In the genomic region with DNA sequence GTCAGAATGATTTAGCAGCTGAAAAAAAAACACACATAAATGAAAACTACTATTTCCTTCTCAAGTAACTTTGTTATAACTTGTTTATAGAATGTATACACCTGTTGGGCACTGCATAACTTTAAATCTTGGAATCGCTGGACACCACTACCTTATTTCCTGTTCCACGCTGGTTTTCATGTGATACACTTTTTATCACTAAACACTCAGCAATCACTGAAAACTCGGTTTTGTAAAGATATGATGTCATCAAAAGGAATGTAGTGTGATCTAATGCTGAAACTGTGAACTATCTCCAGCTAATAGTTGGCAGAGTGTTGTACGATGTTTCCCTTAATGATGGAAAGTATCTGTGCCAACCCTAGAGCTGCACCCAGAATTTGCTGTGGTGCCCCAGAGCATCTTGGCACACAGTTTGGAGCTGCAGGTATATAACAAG, we compare ENCODE assay signal across 13 cellular contexts.
DNase-seq lines count a peak whose midpoint lies in the region; ATAC-seq, FAIRE-seq and TF ChIP-seq lines count a peak whose summit lies in the region.
"Had no signal": no experiment of that assay in that cellular context is flagged by ENCODE, and none has a peak within 500 bp of the region (broad histone marks: within the 10 kb centered on the region; RNA-seq: fewer than 3 reads in every experiment).

No MANE protein-coding gene starts in this region.

- peak overlapping the region in 2 of 10 donors; percentile 2 to 18 for H3K4me3 Mint-ChIP-seq in naive thymus-derived CD8-positive, alpha-beta T cell
- H3K4me3 Mint-ChIP-seq: CD8-positive, alpha-beta memory T cell had no signal

- no peak for TF ChIP-seq POLR2A in GM12891 (IDR thresholded peaks at IDR 0.05; ENCODE audit: low read depth, low read length)

- peaks cover 0 to 16% (median 14%) of the 10 kb centered on the region in 3 donors for H3K36me3 Mint-ChIP-seq in naive thymus-derived CD8-positive, alpha-beta T cell

- POLR2A ChIA-PET in BJ (lab: Charles Lee), result no interaction called here
- POLR2A ChIA-PET in naive thymus-derived CD8-positive, alpha-beta T cell (lab: Charles Lee), result interaction anchor here (0.9 to 1.1 kb wide), 2 partner anchors 9 to 20 kb away, joined by 4 to 5 read pairs; no protein-coding TSS in a partner anchor

- peak; percentile 11 for DNase-seq in BJ (ENCODE audit: low read depth)
- peak; percentile 87 for DNase-seq in NCI-H226
- DNase-seq in epithelial cell of esophagus (ENCODE audit: low read depth), result peak; percentile 76
- no peak for DNase-seq in naive thymus-derived CD8-positive, alpha-beta T cell
- no peak for DNase-seq in GM12891 (ENCODE audit: insufficient read length, low spot score)
- DNase-seq in 8988T, result no peak
- no peak for DNase-seq in GM20000 (ENCODE audit: low spot score)
- DNase-seq: activated gamma-delta T cell treated with Interleukin-2 at 50 U/mL for 16 hours; CD8-positive, alpha-beta memory T cell; NCI-H69; stimulated activated CD4-positive, alpha-beta T cell treated with anti-CD3 and anti-CD28 coated beads, Interleukin-4, amount 100 ng/mL, for 24 hours had no signal

- H3K4me1 Mint-ChIP-seq in naive thymus-derived CD8-positive, alpha-beta T cell, result peaks cover 21 to 71% (median 55%) of the 10 kb centered on the region in 4 donors

- H3K27ac Mint-ChIP-seq in naive thymus-derived CD8-positive, alpha-beta T cell, result peak overlapping the region in 6 of 10 donors; percentile 22 to 75 (median 50)

- H3K27me3 ChIP-seq in BJ (ENCODE audit: control insufficient read depth, insufficient read depth, low read length), result peaks cover 2% of the 10 kb centered on the region; the same call in 1 of the 2 replicates
- H3K27me3 ChIP-seq: neutrophil had no signal

- ATAC-seq in naive thymus-derived CD8-positive, alpha-beta T cell, result no peak
- ATAC-seq in HG03159 (IDR thresholded peaks at IDR 0.05; ENCODE audit: unreplicated experiment), result no peak

- CTCF ChIA-PET in BJ (lab: Yijun Ruan, JAX), result interaction anchor here (0.7 to 1.5 kb wide), 2 partner anchors 9 to 225 kb away, joined by 3 read pairs; no protein-coding TSS in a partner anchor

- H3K4me3 ChIP-seq in BJ (ENCODE audit: low read depth, low read length), result no peak overlapping the region
- no peak overlapping the region for H3K4me3 ChIP-seq in epithelial cell of esophagus (ENCODE audit: low read length)

- TF ChIP-seq CTCF in BJ (IDR thresholded peaks at IDR 0.05; ENCODE audit: insufficient read depth, low read depth, low read length) (no peak), epithelial cell of esophagus (IDR thresholded peaks at IDR 0.05; ENCODE audit: insufficient read depth, low read depth, low read length, missing control alignments) (no peak), GM20000 (IDR thresholded peaks at IDR 0.05; ENCODE audit: extremely low read depth, missing control alignments) (no peak)

- no peaks in the 10 kb centered on the region for H3K9me3 Mint-ChIP-seq in naive thymus-derived CD8-positive, alpha-beta T cell
- H3K9me3 Mint-ChIP-seq: CD8-positive, alpha-beta memory T cell had no signal

- FAIRE-seq in GM12891 (lab: Jason Lieb, UNC), result no peak

- H3K27me3 Mint-ChIP-seq in naive thymus-derived CD8-positive, alpha-beta T cell, result no peaks in the 10 kb centered on the region

- no peaks in the 10 kb centered on the region for H3K36me3 ChIP-seq in BJ (ENCODE audit: control insufficient read depth, insufficient read depth, low read length)
- H3K36me3 ChIP-seq: neutrophil had no signal

TF ChIP-seq in GM12891, 5 proteins besides CTCF, POLR2A, EP300 and RAD21:
- TF ChIP-seq SPI1 (IDR thresholded peaks at IDR 0.05; ENCODE audit: low read depth, low read length) (no peak), TAF1 (IDR thresholded peaks at IDR 0.05; ENCODE audit: low read depth, low read length) (no peak), POLR2AphosphoS5 (IDR thresholded peaks at IDR 0.05; ENCODE audit: low read depth, low read length) (no peak), PAX5 (IDR thresholded peaks at IDR 0.05; ENCODE audit: insufficient read depth, low read length, severe bottlenecking) (no peak)

Comparison
In these comparisons a context has a peak if more than half of its experiments do, and no peak if none do; other contexts are left out.
1. DNase-seq: peak in BJ (single experiment), NCI-H226 (single experiment) and epithelial cell of esophagus (single experiment); none in naive thymus-derived CD8-positive, alpha-beta T cell (0 of 10), GM12891 (single experiment), 8988T (single experiment) and GM20000 (single experiment).